Comparison of ENCODE assay signal across 4 cellular contexts in genomic region chr15:28849271-28849670, GRCh38. TPM values are rescaled to one million over a fixed set of nuclear protein-coding genes. Genes with fewer than 3 reads are reported as not detected.
"Had no signal": no experiment of that assay in that cellular context is flagged by ENCODE, and none has a peak within 500 bp of the region (broad histone marks: within the 10 kb centered on the region; RNA-seq: fewer than 3 reads in every experiment).

No MANE protein-coding gene starts in this region.

RNA-seq across cellular contexts. Expression of gene GOLGA6L7, which starts 0.8 kb away (rescaled TPM):
- total RNA-seq: HepG2, HT-29, HT1080, IMR-90 had no signal

RNA-seq across cellular contexts. Expression of gene APBA2, which starts 36.5 kb away (rescaled TPM):
- total RNA-seq: HT-29 had no signal
